Comparison of ENCODE assay signal across 9 cellular contexts in the genomic region with DNA sequence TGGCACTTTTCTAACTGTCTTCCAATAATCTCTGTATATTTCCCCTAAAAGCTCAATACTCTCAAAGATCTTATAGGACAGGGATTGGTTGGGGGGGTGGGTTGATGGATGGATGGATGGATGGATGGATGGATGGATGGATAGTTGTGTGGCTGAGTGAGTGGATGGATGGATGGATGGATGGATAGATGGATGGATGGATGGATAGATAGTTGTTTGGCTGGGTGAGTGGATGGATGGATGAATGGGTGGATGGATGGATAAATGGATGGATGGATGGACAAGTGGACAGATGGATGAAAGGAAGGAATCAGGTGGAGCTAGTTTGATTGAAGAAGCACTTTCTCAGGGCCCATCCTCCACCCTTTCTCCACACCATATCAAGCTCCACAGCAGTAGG.
"Had no signal": no experiment of that assay in that cellular context is flagged by ENCODE, and none has a peak within 500 bp of the region (broad histone marks: within the 10 kb centered on the region; RNA-seq: fewer than 3 reads in every experiment).

No MANE protein-coding gene starts in this region.

- ATAC-seq: HepG2 had no signal

- H3K4me3 ChIP-seq: GM23248 had no signal

- FAIRE-seq: H54, HepG2 had no signal

- DNase-seq: GM23248, GOT3, H9, HCEC 1CT, HFFc6, KBM-7 had no signal

- H3K9ac ChIP-seq: GM23248 had no signal

- H3K27ac Mint-ChIP-seq: H9, HFFc6 had no signal

- H3K4me3 Mint-ChIP-seq: H9, HFFc6 had no signal

- H3K27ac ChIP-seq: GM23248, HL-60 had no signal

- H3K9me3 Mint-ChIP-seq: HFFc6 had no signal

- H2AFZ ChIP-seq: GM23248 had no signal
